In genomic region chr16:67391424-67392300, GRCh38 we compare ENCODE assay signal across 12 cellular contexts. TPM values are rescaled to one million over a fixed set of nuclear protein-coding genes. Genes with fewer than 3 reads are reported as not detected.
A peak's percentile ranks its signal among the peaks of the same experiment; 100 is the strongest.
DNase-seq lines count a peak whose midpoint lies in the region; ATAC-seq, FAIRE-seq and TF ChIP-seq lines count a peak whose summit lies in the region.
"Had no signal": no experiment of that assay in that cellular context is flagged by ENCODE, and none has a peak within 500 bp of the region (broad histone marks: within the 10 kb centered on the region; RNA-seq: fewer than 3 reads in every experiment).

No MANE protein-coding gene starts in this region.

- no peak overlapping the region for H3K9ac ChIP-seq in BLaER1 treated with 17β-estradiol and CSF1 and Interleukin-3, amounts not matched to agents 10 nM and 100 nM
- H3K9ac ChIP-seq in H1 (replicated peaks in 1 of 4; ENCODE audit: extremely low read depth in 1 of 4, low read depth in 3 of 4, low read length in 3 of 4) = no peak overlapping the region

- no peak overlapping the region for H4K5ac ChIP-seq in H1 (ENCODE audit: insufficient read length, low read depth, low read length)

- no peaks in the 10 kb centered on the region for H3K36me3 Mint-ChIP-seq in natural killer cell

- peak overlapping the region in 9 of 11 experiments; percentile 58 to 97 (median 87); a peak in 18 of 22 replicates for H3K4me2 ChIP-seq in BLaER1 treated with 17β-estradiol and CSF1 and Interleukin-3, amounts not matched to agents 10 nM and 100 nM
- no peak overlapping the region for H3K4me2 ChIP-seq in H1 (ENCODE audit: insufficient read depth in 1 of 2, low read depth in 2 of 2, low read length in 2 of 2)

- CTCF ChIA-PET in H1 (lab: Charles Lee; ENCODE audit: partially characterized antibody) = interaction anchor here (1.1 to 32.4 kb wide), 12 partner anchors 7 to 430 kb away, joined by 3 to 476 read pairs (median 6); partner anchors contain the start of genes CES3 and ZDHHC1

- no peaks in the 10 kb centered on the region for H3K36me3 ChIP-seq in BLaER1 treated with 17β-estradiol and CSF1 and Interleukin-3, amounts not matched to agents 10 nM and 100 nM
- H3K36me3 ChIP-seq in H1 (ENCODE audit: control insufficient read depth in 2 of 4, insufficient read depth in 4 of 4, low read length in 3 of 4) = no peaks in the 10 kb centered on the region

- no peaks in the 10 kb centered on the region for H3K79me2 ChIP-seq in H1 (ENCODE audit: control insufficient read depth in 1 of 2, insufficient read depth in 2 of 2, low read length in 2 of 2)

- intact Hi-C loops in natural killer cell (cut with micrococcal nuclease) = no loop called here

- peaks cover 54 to 71% (median 61%) of the 10 kb centered on the region in 11 experiments for H3K27me3 ChIP-seq in BLaER1 treated with 17β-estradiol and CSF1 and Interleukin-3, amounts not matched to agents 10 nM and 100 nM
- peaks cover 24 to 48% (median 41%) of the 10 kb centered on the region in 4 experiments for H3K27me3 ChIP-seq in H1 (replicated peaks in 1 of 4; ENCODE audit: control insufficient read depth in 3 of 4, extremely low read depth in 1 of 4, insufficient read depth in 3 of 4, low read length in 3 of 4)

- no peak for ATAC-seq in natural killer cell
- ATAC-seq: left colon had no signal

- H3K9me3 ChIP-seq in BLaER1 treated with 17β-estradiol and CSF1 and Interleukin-3, amounts not matched to agents 10 nM and 100 nM (replicated peaks in 1 of 11) = no peaks in the 10 kb centered on the region
- H3K9me3 ChIP-seq in H1 (ENCODE audit: insufficient read depth in 2 of 2, low read depth in 1 of 2, low read length in 1 of 2) = no peaks in the 10 kb centered on the region

- no peaks in the 10 kb centered on the region for H3K79me1 ChIP-seq in H1 (ENCODE audit: low read depth, low read length)

- TF ChIP-seq RAD21 in H1 (IDR thresholded peaks at IDR 0.05 in 1 of 2, conservative IDR thresholded peaks at IDR 0.05 in 1 of 2; ENCODE audit: low read depth in 2 of 2, low read length in 2 of 2) = no peak

- H2BK12ac ChIP-seq in H1 (ENCODE audit: low read depth, low read length) = 0 out of 2 replicates have a peak overlapping the region, but pooled peaks have one; percentile 50

- TF ChIP-seq CTCF in H1 (IDR thresholded peaks at IDR 0.05; ENCODE audit: control extremely low read depth in 1 of 3, insufficient read depth in 1 of 3, low read depth in 1 of 3, low read length in 3 of 3) (no peak), natural killer cell (IDR thresholded peaks at IDR 0.05) (no peak)

- H4K91ac ChIP-seq in H1 (replicated peaks; ENCODE audit: insufficient read length, low read length) = no peak overlapping the region

- no peak overlapping the region for H2AFZ ChIP-seq in H1 (ENCODE audit: low read length)

- H3K14ac ChIP-seq in H1 (ENCODE audit: insufficient read length) = no peak overlapping the region

- H3K56ac ChIP-seq in H1 (replicated peaks; ENCODE audit: insufficient read length, low read depth, low read length) = no peak overlapping the region

- H3K23ac ChIP-seq in H1 (ENCODE audit: insufficient read length) = no peak overlapping the region

- no peaks in the 10 kb centered on the region for H3K9me3 Mint-ChIP-seq in natural killer cell

- H3K4me3 ChIP-seq in BLaER1 treated with 17β-estradiol and CSF1 and Interleukin-3, amounts not matched to agents 10 nM and 100 nM = no peak overlapping the region; a peak in 1 of 20 replicates
- H3K4me3 ChIP-seq in H1 (ENCODE audit: extremely low read depth in 1 of 4, insufficient read depth in 2 of 4, low read depth in 3 of 4, low read length in 4 of 4) = no peak overlapping the region

- 0 out of 2 replicates have a peak overlapping the region, but pooled peaks have one; percentile 29 for H2BK15ac ChIP-seq in H1 (ENCODE audit: low read length)

- in situ Hi-C loops in KBM-7 (cut with MboI; ENCODE audit: low pct_unique_long_range_greater_than_20kb, low sequenced_read_pairs) = no loop called here

- H2BK120ac ChIP-seq in H1 (replicated peaks; ENCODE audit: low read depth, low read length) = no peak overlapping the region

- H4K8ac ChIP-seq in H1 (ENCODE audit: extremely low read depth, insufficient read depth, low read length) = no peak overlapping the region

- no peak overlapping the region for H3K4ac ChIP-seq in H1 (replicated peaks; ENCODE audit: insufficient read length, low read depth, low read length)

- TF ChIP-seq POLR2A in H1 (IDR thresholded peaks at IDR 0.05; ENCODE audit: control extremely low read depth in 1 of 2, low read depth in 2 of 2, low read length in 2 of 2) = no peak

- H3K27ac Mint-ChIP-seq in natural killer cell = peak overlapping the region in 1 of 2 donors; percentile 42

- H4K20me1 ChIP-seq in BLaER1 treated with 17β-estradiol and CSF1 and Interleukin-3, amounts not matched to agents 10 nM and 100 nM = peaks cover 11 to 60% (median 24%) of the 10 kb centered on the region in 11 experiments; a peak in 18 of 22 replicates
- H4K20me1 ChIP-seq in H1 (replicated peaks in 1 of 2; ENCODE audit: control insufficient read depth in 1 of 2, insufficient read depth in 2 of 2, low read length in 2 of 2) = peaks cover 6 to 9% of the 10 kb centered on the region in 2 experiments

- no peak overlapping the region for H2BK20ac ChIP-seq in H1 (ENCODE audit: low read length)

- H3K27ac ChIP-seq in BLaER1 treated with 17β-estradiol and CSF1 and Interleukin-3, amounts not matched to agents 10 nM and 100 nM = peak overlapping the region in 5 of 11 experiments; percentile 18 to 49 (median 30); a peak in 7 of 22 replicates
- no peak overlapping the region for H3K27ac ChIP-seq in H1 (ENCODE audit: low read depth, low read length)

- no peaks in the 10 kb centered on the region; the same call in 1 of the 2 replicates for H3K23me2 ChIP-seq in H1 (ENCODE audit: low read depth, low read length)

- DNase-seq in KBM-7 = peak; percentile 15
- DNase-seq in H1 (ENCODE audit: low read depth in 1 of 2, low spot score in 2 of 2) = no peak
- DNase-seq in natural killer cell = no peak
- DNase-seq in iPS-NIHi11 (ENCODE audit: low spot score) = no peak
- DNase-seq in AG08395 (ENCODE audit: low spot score) = no peak
- no peak for DNase-seq in D341Med (ENCODE audit: low spot score)
- DNase-seq in SIG-M5 (lab: John Stamatoyannopoulos, UW) = no peak
- DNase-seq: activated gamma-delta T cell treated with Interleukin-2 at 50 U/mL for 16 hours, DND-41 had no signal

- peak overlapping the region; percentile 40 for H3K4me3 Mint-ChIP-seq in natural killer cell

- H2BK5ac ChIP-seq in H1 (ENCODE audit: low read depth, low read length) = no peak overlapping the region

- no peak for FAIRE-seq in H1 (lab: Jason Lieb, UNC)

- H3K4me1 Mint-ChIP-seq in natural killer cell = peaks cover 5 to 24% of the 10 kb centered on the region in 2 donors

- POLR2A ChIA-PET in H1 (lab: Charles Lee; ENCODE audit: partially characterized antibody) = interaction anchor here (1.2 kb wide), 1 partner anchor 39 kb away, joined by 3 read pairs; the partner anchor contains the start of gene HSD11B2

- no peak overlapping the region; the same call in 1 of the 2 replicates for H2AK5ac ChIP-seq in H1 (ENCODE audit: low read depth, low read length)

- H3K4me1 ChIP-seq in BLaER1 treated with 17β-estradiol and CSF1 and Interleukin-3, amounts not matched to agents 10 nM and 100 nM = peaks cover 21 to 79% (median 68%) of the 10 kb centered on the region in 10 experiments
- H3K4me1 ChIP-seq in H1 (replicated peaks in 1 of 4; ENCODE audit: control insufficient read depth in 3 of 4, insufficient read depth in 4 of 4, low read length in 3 of 4) = peaks cover 0 to 34% (median 24%) of the 10 kb centered on the region in 4 experiments; a peak in 6 of 7 replicates

- H3K18ac ChIP-seq in H1 (ENCODE audit: extremely low read depth, low read length) = no peak overlapping the region

- TF ChIP-seq EP300 in H1 (IDR thresholded peaks at IDR 0.05; ENCODE audit: borderline replicate concordance in 1 of 2, low read depth in 2 of 2, low read length in 2 of 2) = no peak

- 83% methylated on average over 15 of the region's 15 CpGs; no CpG with 5 or more reads in 1 of the 2 experiments for WGBS in H1 (ENCODE audit: extremely low coverage in 1 of 2, insufficient coverage in 1 of 2, insufficient read length in 1 of 2, insufficient replicate concordance in 2 of 2, low coverage in 1 of 2, low lambda C conversion rate in 2 of 2, missing lambda C conversion rate in 1 of 2), 2 experiments

- H3K27me3 Mint-ChIP-seq in natural killer cell (ENCODE audit: low read depth in 2 of 2) = peaks cover 9 to 32% of the 10 kb centered on the region in 2 donors

RNA-seq across cellular contexts. Expression of gene TPPP3, which starts 1.6 kb away (rescaled TPM):
- total RNA-seq in H1 (2021; fragmentation: NEBNext Ultra II Directional; extraction: Animal tissue kit (Norgen Biotek cat#: 25700)) = 0.61 and 1.0 TPM in 2 replicates
- 0.77 and 1.3 TPM in 2 replicates for polyA plus RNA-seq in H1 (2011; rRNA removed)
- polyA plus RNA-seq in H1 (2011; cell fraction: cytosol; rRNA removed) = 1.4 TPM
- polyA plus RNA-seq in H1 (2011; cell fraction: nucleus; rRNA removed) = 1.4 TPM
- 0.70 to 1.4 TPM (median 0.81 TPM) in 4 replicates for polyA plus RNA-seq in H1 (2012, experiment 1 of 2)
- 0.79 TPM for polyA plus RNA-seq in H1 (2012, experiment 2 of 2)
- polyA plus RNA-seq in H1 (2013, experiment 1 of 2) = 0.51 TPM
- 0.39 TPM for polyA plus RNA-seq in H1 (2013, experiment 2 of 2)
- 0.34 TPM in 1 of 2 replicates, not detected in the other for polyA minus RNA-seq in H1 (2011; rRNA and poly(A)+ RNA removed)
- polyA minus RNA-seq in H1 (2011; cell fraction: cytosol; rRNA and poly(A)+ RNA removed) = not detected
- polyA minus RNA-seq in H1 (2011; cell fraction: nucleus; rRNA and poly(A)+ RNA removed) = 1.1 TPM
- 1 to 10 TPM in 2 of 3 donors, under 1 TPM in 1; 0.66 to 3.0 (median 1.4) TPM for total RNA-seq in natural killer cell
- total RNA-seq: T-helper 1 cell treated with Interleukin-12 subunit alpha and Interleukin-12 subunit beta and Interleukin-4 antibody, amounts not matched to agents 30 ng/mL and 1 ng/mL, for 36 hours had no signal

RNA-seq across cellular contexts. Expression of gene ZDHHC1, which starts 24.6 kb away (rescaled TPM):
- 3.1 and 3.5 TPM in 2 replicates for total RNA-seq in H1 (2021; fragmentation: NEBNext Ultra II Directional; extraction: Animal tissue kit (Norgen Biotek cat#: 25700))
- 4.9 and 7.5 TPM in 2 replicates for polyA plus RNA-seq in H1 (2011; rRNA removed)
- 4.4 TPM for polyA plus RNA-seq in H1 (2011; cell fraction: cytosol; rRNA removed)
- 11.3 TPM for polyA plus RNA-seq in H1 (2011; cell fraction: nucleus; rRNA removed)
- polyA plus RNA-seq in H1 (2012, experiment 1 of 2) = 2.6 to 5.3 TPM (median 3.4 TPM) in 4 replicates
- 2.2 TPM for polyA plus RNA-seq in H1 (2012, experiment 2 of 2)
- polyA plus RNA-seq in H1 (2013, experiment 1 of 2) = 3.5 TPM
- polyA plus RNA-seq in H1 (2013, experiment 2 of 2) = 3.4 TPM
- polyA minus RNA-seq in H1 (2011; rRNA and poly(A)+ RNA removed) = 4.4 and 5.2 TPM in 2 replicates
- 2.8 TPM for polyA minus RNA-seq in H1 (2011; cell fraction: cytosol; rRNA and poly(A)+ RNA removed)
- 10.0 TPM for polyA minus RNA-seq in H1 (2011; cell fraction: nucleus; rRNA and poly(A)+ RNA removed)
- 1 to 10 TPM in 2 of 3 donors, under 1 TPM in 1; 0.88 to 2.5 (median 1.8) TPM for total RNA-seq in natural killer cell

RNA-seq across cellular contexts. Expression of gene HSD11B2, which starts 39.3 kb away (rescaled TPM):
- total RNA-seq in H1 (2021; fragmentation: NEBNext Ultra II Directional; extraction: Animal tissue kit (Norgen Biotek cat#: 25700)) = 25.9 and 28.7 TPM in 2 replicates
- 32.9 and 41.9 TPM in 2 replicates for polyA plus RNA-seq in H1 (2011; rRNA removed)
- polyA plus RNA-seq in H1 (2011; cell fraction: cytosol; rRNA removed) = 27.5 TPM
- polyA plus RNA-seq in H1 (2011; cell fraction: nucleus; rRNA removed) = 43.8 TPM
- polyA plus RNA-seq in H1 (2012, experiment 1 of 2) = 33.8 to 46.5 TPM (median 42.5 TPM) in 4 replicates
- 32.9 TPM for polyA plus RNA-seq in H1 (2012, experiment 2 of 2)
- 52.3 TPM for polyA plus RNA-seq in H1 (2013, experiment 1 of 2)
- 54.7 TPM for polyA plus RNA-seq in H1 (2013, experiment 2 of 2)
- 13.5 and 16.7 TPM in 2 replicates for polyA minus RNA-seq in H1 (2011; rRNA and poly(A)+ RNA removed)
- polyA minus RNA-seq in H1 (2011; cell fraction: cytosol; rRNA and poly(A)+ RNA removed) = 22.1 TPM
- polyA minus RNA-seq in H1 (2011; cell fraction: nucleus; rRNA and poly(A)+ RNA removed) = 16.5 TPM
- not detected for total RNA-seq in natural killer cell
- total RNA-seq: T-helper 1 cell treated with Interleukin-12 subunit alpha and Interleukin-12 subunit beta and Interleukin-4 antibody, amounts not matched to agents 30 ng/mL and 1 ng/mL, for 36 hours had no signal

Comparison
In these comparisons a context has a peak if more than half of its experiments do, and no peak if none do; other contexts are left out.
1. H3K4me2 ChIP-seq: peak in BLaER1 treated with 17β-estradiol and CSF1 and Interleukin-3, amounts not matched to agents 10 nM and 100 nM (9 of 11); none in H1 (0 of 2).
2. RNA of gene HSD11B2, which starts 39.3 kb away (total RNA-seq): 25.9 to 28.7 TPM in H1; not detected in natural killer cell; every median in the first group is over 10 times any median in the second.